In the genomic region with DNA sequence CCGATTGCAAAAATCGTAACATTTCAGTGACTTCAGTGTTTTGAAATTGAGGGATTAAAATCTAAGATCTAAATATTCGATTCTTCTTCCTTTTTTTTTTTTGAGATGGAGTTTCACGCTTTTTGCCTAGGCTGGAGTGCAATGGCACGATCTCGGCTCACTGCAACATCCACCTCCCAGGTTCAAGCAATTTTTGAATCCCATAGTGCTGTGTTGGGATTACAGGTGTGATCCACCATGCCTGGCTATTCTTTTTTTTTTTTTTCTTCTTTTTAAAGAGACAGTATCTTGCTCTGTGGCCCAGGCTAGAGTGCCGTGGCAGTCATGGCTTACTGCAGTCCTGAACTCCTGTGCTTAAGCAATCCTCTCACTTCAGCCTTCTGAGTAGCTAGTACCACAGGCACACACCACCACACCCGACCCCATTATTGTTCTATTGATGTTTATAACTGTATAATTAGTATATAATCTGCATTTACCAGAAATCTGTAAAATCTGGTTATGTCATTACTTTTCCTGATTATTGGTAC, we compare ENCODE assay signal across 25 cellular contexts. TPM values are rescaled to one million over a fixed set of nuclear protein-coding genes. Genes with fewer than 3 reads are reported as not detected.
A peak's percentile ranks its signal among the peaks of the same experiment; 100 is the strongest.
DNase-seq lines count a peak whose midpoint lies in the region; ATAC-seq and TF ChIP-seq lines count a peak whose summit lies in the region.
"Had no signal": no experiment of that assay in that cellular context is flagged by ENCODE, and none has a peak within 500 bp of the region (broad histone marks: within the 10 kb centered on the region; RNA-seq: fewer than 3 reads in every experiment).

No MANE protein-coding gene starts in this region.

- H3K4me1 ChIP-seq in CD4-positive, CD25-positive, alpha-beta regulatory T cell (ENCODE audit: control insufficient read depth, insufficient read depth, low read length, poor library complexity, severe bottlenecking), result peaks cover 3% of the 10 kb centered on the region
- H3K4me1 ChIP-seq in HEK293 (ENCODE audit: control insufficient read depth, insufficient read depth, low read length) (no peaks in the 10 kb centered on the region), A673 (ENCODE audit: insufficient read depth, low read length, poor library complexity, severe bottlenecking) (no peaks in the 10 kb centered on the region)
- H3K4me1 ChIP-seq: SJCRH30, uterus had no signal

- no peak for ATAC-seq in CD4-positive, CD25-positive, alpha-beta regulatory T cell (ENCODE audit: low read depth in 2 of 2)
- ATAC-seq in activated B cell treated with CpG ODN at 0.5 μM for 24 hours (ENCODE audit: low read depth) (no peak), HG02623 (IDR thresholded peaks at IDR 0.05; ENCODE audit: unreplicated experiment) (no peak)
- ATAC-seq: gastroesophageal sphincter; naive thymus-derived CD4-positive, alpha-beta T cell had no signal

- POLR2A ChIA-PET in HEK293 (lab: Yijun Ruan, JAX), result no interaction called here
- POLR2A ChIA-PET in activated B cell treated with CpG ODN at 0.5 μM for 24 hours (lab: Charles Lee), result no interaction called here
- POLR2A ChIA-PET in A673 (lab: Charles Lee; ENCODE audit: low non-redundant PET), result no interaction called here
- POLR2A ChIA-PET in HEK293T (lab: Yijun Ruan, JAX), result no interaction called here

- TF ChIP-seq CTCF in HEK293 (tag by site-specific recombination; IDR thresholded peaks at IDR 0.05), result no peak
- no peak for TF ChIP-seq CTCF in activated B cell treated with CpG ODN at 0.5 μM for 24 hours (IDR thresholded peaks at IDR 0.05)
- TF ChIP-seq CTCF in A673 (conservative IDR thresholded peaks at IDR 0.05; ENCODE audit: low read depth, low read length), result no peak

- peaks cover 4% of the 10 kb centered on the region for H3K36me3 ChIP-seq in CD4-positive, CD25-positive, alpha-beta regulatory T cell (ENCODE audit: control insufficient read depth, insufficient read depth, low read length)
- H3K36me3 ChIP-seq in HEK293 (ENCODE audit: control insufficient read depth in 2 of 2, insufficient read depth in 1 of 2, low read length in 2 of 2) (peaks cover 5 to 7% of the 10 kb centered on the region in 2 experiments; a peak in 2 of 3 replicates), A673 (ENCODE audit: insufficient read depth, low read length, poor library complexity, severe bottlenecking) (no peaks in the 10 kb centered on the region)
- H3K36me3 ChIP-seq: gastroesophageal sphincter, ovary, SJCRH30, suprapubic skin, uterus had no signal

- no peaks in the 10 kb centered on the region for H3K27me3 ChIP-seq in CD4-positive, CD25-positive, alpha-beta regulatory T cell (ENCODE audit: control insufficient read depth, insufficient read depth, low read length)
- H3K27me3 ChIP-seq in A673 (replicated peaks; ENCODE audit: insufficient read depth, low read depth, low read length, poor library complexity), result no peaks in the 10 kb centered on the region
- H3K27me3 ChIP-seq: gastroesophageal sphincter, ovary, SJCRH30, suprapubic skin, uterus had no signal

- CTCF ChIA-PET in HEK293 (lab: Yijun Ruan, JAX), result no interaction called here
- CTCF ChIA-PET in activated B cell treated with CpG ODN at 0.5 μM for 24 hours (lab: Charles Lee), result interaction anchor here (1.0 kb wide), 1 partner anchor 63 kb away, joined by 3 read pairs; no protein-coding TSS in a partner anchor
- CTCF ChIA-PET in A673 (lab: Charles Lee), result no interaction called here
- CTCF ChIA-PET in HEK293T (lab: Yijun Ruan, JAX), result no interaction called here

- H3K9me3 Mint-ChIP-seq in CD4-positive, CD25-positive, alpha-beta regulatory T cell, result no peaks in the 10 kb centered on the region
- H3K9me3 Mint-ChIP-seq in activated B cell treated with CpG ODN at 0.5 μM for 24 hours, result no peaks in the 10 kb centered on the region
- H3K9me3 Mint-ChIP-seq: activated CD4-positive, alpha-beta T cell treated with anti-CD3 and anti-CD28 coated beads, Interleukin-2, amount 10 ng/mL, durations not matched to agents 7 days and 5 days; CD4-positive, alpha-beta T cell; naive thymus-derived CD4-positive, alpha-beta T cell; T-helper 1 cell treated with Interleukin-12 subunit alpha and Interleukin-12 subunit beta and Interleukin-4 antibody, amounts not matched to agents 30 μg/mL and 1 μg/mL, for 36 hours had no signal

- no peak overlapping the region for H3K4me3 ChIP-seq in CD4-positive, CD25-positive, alpha-beta regulatory T cell (ENCODE audit: low read depth, low read length)
- H3K4me3 ChIP-seq in HEK293 (ENCODE audit: low read depth, low read length) (no peak overlapping the region), A673 (ENCODE audit: low read depth, low read length, poor library complexity, severe bottlenecking) (no peak overlapping the region)
- H3K4me3 ChIP-seq: gastroesophageal sphincter, ovary, PC-9, SJCRH30, suprapubic skin, uterus had no signal

- DNase-seq in CD4-positive, CD25-positive, alpha-beta regulatory T cell, result no peak
- DNase-seq in activated B cell treated with CpG ODN at 0.5 μM for 24 hours (no peak), mesenteric fat pad (ENCODE audit: low spot score) (peak; percentile 20), A673 (ENCODE audit: low spot score) (no peak), DMS79 (lab: John Stamatoyannopoulos, UW) (no peak), HEK293T (ENCODE audit: extremely low spot score) (no peak)
- DNase-seq: activated CD4-positive, alpha-beta T cell treated with anti-CD3 and anti-CD28 coated beads, Interleukin-2, amount 10 ng/mL, durations not matched to agents 7 days and 5 days; activated effector memory CD4-positive, alpha-beta T cell treated with anti-CD3 and anti-CD28 coated beads, Interleukin-2, amount 50 U/mL, for 16 hours; DMS 273 treated with DMSO at 0.1 percent for 48 hours; GDM1; KG1; naive thymus-derived CD4-positive, alpha-beta T cell; NCI-H2081; NCI-H345; NCI-H82; ovary; PC-9; SJCRH30; uterus had no signal

- intact Hi-C loops in activated B cell treated with CpG ODN at 0.5 μM for 24 hours (cut with micrococcal nuclease), result loop anchor here (5.0 kb wide), 2 partner anchors 44 to 64 kb away; partner anchors contain the start of gene NSD1
- intact Hi-C loops in A673 (cut with micrococcal nuclease; ENCODE audit: unreplicated experiment), result no loop called here

- no peaks in the 10 kb centered on the region for H3K27me3 Mint-ChIP-seq in CD4-positive, CD25-positive, alpha-beta regulatory T cell
- H3K27me3 Mint-ChIP-seq in activated B cell treated with CpG ODN at 0.5 μM for 24 hours, result no peaks in the 10 kb centered on the region
- H3K27me3 Mint-ChIP-seq: activated CD4-positive, alpha-beta T cell treated with anti-CD3 and anti-CD28 coated beads, Interleukin-2, amount 10 ng/mL, durations not matched to agents 7 days and 5 days; CD4-positive, alpha-beta T cell; naive thymus-derived CD4-positive, alpha-beta T cell had no signal

- no peak overlapping the region for H3K4me3 Mint-ChIP-seq in CD4-positive, CD25-positive, alpha-beta regulatory T cell
- peak overlapping the region; percentile 15 for H3K4me3 Mint-ChIP-seq in activated B cell treated with CpG ODN at 0.5 μM for 24 hours
- H3K4me3 Mint-ChIP-seq: activated CD4-positive, alpha-beta T cell treated with anti-CD3 and anti-CD28 coated beads, Interleukin-2, amount 10 ng/mL, durations not matched to agents 7 days and 5 days; CD4-positive, alpha-beta T cell; T-helper 1 cell treated with Interleukin-12 subunit alpha and Interleukin-12 subunit beta and Interleukin-4 antibody, amounts not matched to agents 30 μg/mL and 1 μg/mL, for 36 hours had no signal

- H3K27ac Mint-ChIP-seq in CD4-positive, CD25-positive, alpha-beta regulatory T cell, result peak overlapping the region in 2 of 3 donors; percentile 58 to 60
- peak overlapping the region; percentile 12 for H3K27ac Mint-ChIP-seq in activated B cell treated with CpG ODN at 0.5 μM for 24 hours
- H3K27ac Mint-ChIP-seq: activated CD4-positive, alpha-beta T cell treated with anti-CD3 and anti-CD28 coated beads, Interleukin-2, amount 10 ng/mL, durations not matched to agents 7 days and 5 days; T-helper 1 cell treated with Interleukin-12 subunit alpha and Interleukin-12 subunit beta and Interleukin-4 antibody, amounts not matched to agents 30 μg/mL and 1 μg/mL, for 36 hours had no signal

- no peaks in the 10 kb centered on the region for H3K9me3 ChIP-seq in CD4-positive, CD25-positive, alpha-beta regulatory T cell (ENCODE audit: control insufficient read depth in 2 of 2, low read length in 2 of 2)
- no peaks in the 10 kb centered on the region for H3K9me3 ChIP-seq in HEK293 (ENCODE audit: control insufficient read depth, insufficient read depth, low read depth, low read length)
- no peaks in the 10 kb centered on the region for H3K9me3 ChIP-seq in A673 (ENCODE audit: low read depth, low read length, poor library complexity, severe bottlenecking)
- H3K9me3 ChIP-seq: gastroesophageal sphincter, ovary, SJCRH30, suprapubic skin, uterus had no signal

- peaks cover 16% of the 10 kb centered on the region for H3K36me3 Mint-ChIP-seq in CD4-positive, CD25-positive, alpha-beta regulatory T cell
- H3K36me3 Mint-ChIP-seq in activated B cell treated with CpG ODN at 0.5 μM for 24 hours (ENCODE audit: low read depth), result peaks cover 23% of the 10 kb centered on the region

- no TSS peak for BruUV-seq in A673 (replicated peaks; lab: Mats Ljungman, UMichigan)

- peaks cover 23 to 55% (median 35%) of the 10 kb centered on the region in 4 donors for H3K4me1 Mint-ChIP-seq in CD4-positive, CD25-positive, alpha-beta regulatory T cell
- H3K4me1 Mint-ChIP-seq in activated B cell treated with CpG ODN at 0.5 μM for 24 hours, result peaks cover 55% of the 10 kb centered on the region

- no peak overlapping the region for H3K27ac ChIP-seq in CD4-positive, CD25-positive, alpha-beta regulatory T cell (ENCODE audit: insufficient read depth, low read length, poor library complexity, severe bottlenecking)
- H3K27ac ChIP-seq in HEK293 (ENCODE audit: extremely low read depth, low read depth, low read length), result no peak overlapping the region
- H3K27ac ChIP-seq in A673 (ENCODE audit: low read depth, low read length, poor library complexity, severe bottlenecking), result no peak overlapping the region
- H3K27ac ChIP-seq: gastroesophageal sphincter, ovary, PC-9, SJCRH30, suprapubic skin, uterus had no signal

TF ChIP-seq in HEK293, 187 proteins besides CTCF, POLR2A, EP300 and RAD21 (continues in another document):
- peak; percentile 56 for TF ChIP-seq ZBTB17 (tag by site-specific recombination; IDR thresholded peaks at IDR 0.05)
- no peak for TF ChIP-seq IKZF3 (tag by site-specific recombination; IDR thresholded peaks at IDR 0.05)
- TF ChIP-seq ZNF626 (tag by site-specific recombination; IDR thresholded peaks at IDR 0.05), result no peak
- TF ChIP-seq ZNF664 (tag by site-specific recombination; IDR thresholded peaks at IDR 0.05), result no peak

TF ChIP-seq in HEK293T, 16 proteins besides CTCF, POLR2A, EP300 and RAD21 (continues in another document):
- TF ChIP-seq LEF1 (IDR thresholded peaks at IDR 0.05; ENCODE audit: borderline replicate concordance) (no peak), SP1 (IDR thresholded peaks at IDR 0.05) (no peak), FOXM1 (IDR thresholded peaks at IDR 0.05; ENCODE audit: borderline replicate concordance) (no peak), BHLHE40 (IDR thresholded peaks at IDR 0.05; ENCODE audit: borderline replicate concordance) (no peak), CTBP1 (IDR thresholded peaks at IDR 0.05; ENCODE audit: borderline replicate concordance) (no peak)

RNA-seq across cellular contexts. Expression of gene NSD1, which starts 42.7 kb away (rescaled TPM):
- total RNA-seq in CD4-positive, CD25-positive, alpha-beta regulatory T cell, result 125 TPM
- polyA plus RNA-seq in CD4-positive, CD25-positive, alpha-beta regulatory T cell, result 10 to 100 TPM; 25.9 to 48.6 (median 37.3) TPM
- 103 and 108 TPM in 2 replicates for total RNA-seq in activated B cell treated with CpG ODN at 0.5 μM for 24 hours
- 74.6 TPM for total RNA-seq in mesenteric fat pad
- total RNA-seq in A673 (2021), result 74.3 and 76.6 TPM in 2 replicates
